Comparison of ENCODE assay signal across 19 cellular contexts in genomic region chr7:114293289-114294012, GRCh38.
DNase-seq lines count a peak whose midpoint lies in the region; ATAC-seq, FAIRE-seq and TF ChIP-seq lines count a peak whose summit lies in the region.
"Had no signal": no experiment of that assay in that cellular context is flagged by ENCODE, and none has a peak within 500 bp of the region (broad histone marks: within the 10 kb centered on the region; RNA-seq: fewer than 3 reads in every experiment).

No MANE protein-coding gene starts in this region.

- DNase-seq in GM23338 (ENCODE audit: low spot score) (no peak), NCI-H69 (lab: John Stamatoyannopoulos, UW) (peak; percentile 74), amniotic epithelial cell (ENCODE audit: low read depth) (peak; percentile 77), kidney tubule cell (ENCODE audit: low spot score) (peak; percentile 26), Calu3 (no peak), medulla oblongata (ENCODE audit: extremely low spot score) (no peak), kidney (no peak)
- no peak for DNase-seq in stimulated activated naive B cell treated with anti-CD40 and anti-IgM and Interleukin-4, amounts not matched to agents 10 μg/mL and 1 μg/mL and 100 μg/mL, for 72 hours
- DNase-seq: activated CD4-positive, alpha-beta T cell treated with anti-CD3 and anti-CD28 coated beads for 48 hours; activated naive CD4-positive, alpha-beta T cell treated with anti-CD3 and anti-CD28 coated beads, Interleukin-2, amount 50 U/mL, for 16 hours; activated T-cell treated with anti-CD3 and anti-CD28 coated beads for 4 hours; body of pancreas; Caco-2; lower lobe of right lung; natural killer cell; NCI-H2029 treated with DMSO at 0.1 percent for 48 hours; NCI-H82; Right ventricle myocardium superior had no signal

- no peak for FAIRE-seq in kidney (lab: Jason Lieb, UNC)

- no peak overlapping the region for H3K4me3 ChIP-seq in GM23338
- H3K4me3 ChIP-seq in kidney (ENCODE audit: low read length in 2 of 2), result no peak overlapping the region
- H3K4me3 ChIP-seq: body of pancreas, lower lobe of right lung, vagina had no signal

- H2AFZ ChIP-seq in GM23338, result peak overlapping the region; percentile 70

- H3K27me3 Mint-ChIP-seq in GM23338 (ENCODE audit: insufficient read depth, low read depth, poor library complexity) (no peaks in the 10 kb centered on the region), Calu3 (ENCODE audit: unreplicated experiment) (no peaks in the 10 kb centered on the region)
- no peaks in the 10 kb centered on the region for H3K27me3 Mint-ChIP-seq in stimulated activated naive B cell treated with anti-CD40 and anti-IgM and Interleukin-4, amounts not matched to agents 10 μg/mL and 1 μg/mL and 100 μg/mL, for 72 hours

- no peak overlapping the region for H3K9ac ChIP-seq in kidney (ENCODE audit: low read length in 2 of 2)

- no peaks in the 10 kb centered on the region for H3K27me3 ChIP-seq in GM23338 (ENCODE audit: insufficient read depth)
- H3K27me3 ChIP-seq: body of pancreas, vagina had no signal

- H3K9me3 Mint-ChIP-seq in GM23338, result no peaks in the 10 kb centered on the region
- no peaks in the 10 kb centered on the region for H3K9me3 Mint-ChIP-seq in Calu3 (ENCODE audit: low read depth, unreplicated experiment)
- H3K9me3 Mint-ChIP-seq in stimulated activated naive B cell treated with anti-CD40 and anti-IgM and Interleukin-4, amounts not matched to agents 10 μg/mL and 1 μg/mL and 100 μg/mL, for 72 hours, result no peaks in the 10 kb centered on the region

- H3K9me3 ChIP-seq in kidney (ENCODE audit: control insufficient read depth in 1 of 2, low read length in 2 of 2), result no peaks in the 10 kb centered on the region
- H3K9me3 ChIP-seq: body of pancreas, Caco-2, lower lobe of right lung, vagina had no signal

- intact Hi-C loops in Calu3 (cut with micrococcal nuclease; ENCODE audit: unreplicated experiment) (no loop called here), kidney (cut with DNase I) (no loop called here)

- no peak overlapping the region for H3K4me3 Mint-ChIP-seq in GM23338
- H3K4me3 Mint-ChIP-seq in Calu3 (ENCODE audit: low read depth, unreplicated experiment), result no peak overlapping the region
- no peak overlapping the region for H3K4me3 Mint-ChIP-seq in stimulated activated naive B cell treated with anti-CD40 and anti-IgM and Interleukin-4, amounts not matched to agents 10 μg/mL and 1 μg/mL and 100 μg/mL, for 72 hours
- H3K4me3 Mint-ChIP-seq: natural killer cell had no signal

- H3K36me3 Mint-ChIP-seq in GM23338 (ENCODE audit: low read depth) (no peaks in the 10 kb centered on the region), Calu3 (ENCODE audit: insufficient read depth, unreplicated experiment) (no peaks in the 10 kb centered on the region)
- H3K36me3 Mint-ChIP-seq in stimulated activated naive B cell treated with anti-CD40 and anti-IgM and Interleukin-4, amounts not matched to agents 10 μg/mL and 1 μg/mL and 100 μg/mL, for 72 hours, result no peaks in the 10 kb centered on the region
- H3K36me3 Mint-ChIP-seq: natural killer cell had no signal

- no peaks in the 10 kb centered on the region for H3K9me2 ChIP-seq in GM23338 (ENCODE audit: insufficient read depth)

- TF ChIP-seq CTCF in GM23338 (conservative IDR thresholded peaks at IDR 0.05; ENCODE audit: low read depth in 2 of 2), result no peak
- TF ChIP-seq CTCF in Calu3 (IDR thresholded peaks at IDR 0.05; ENCODE audit: unreplicated experiment), result no peak
- TF ChIP-seq CTCF in kidney (IDR thresholded peaks at IDR 0.05; ENCODE audit: borderline replicate concordance, extremely low read depth, insufficient read depth), result no peak

- H3K27ac ChIP-seq in GM23338 (ENCODE audit: low read depth) (no peak overlapping the region), kidney (ENCODE audit: low read depth in 2 of 2, low read length in 2 of 2) (no peak overlapping the region)
- H3K27ac ChIP-seq: body of pancreas, lower lobe of right lung, vagina had no signal

- no peaks in the 10 kb centered on the region for H4K20me1 ChIP-seq in GM23338 (replicated peaks; ENCODE audit: insufficient read depth)

- BruUV-seq in Calu3 (replicated peaks; lab: Mats Ljungman, UMichigan), result no TSS peak

- peak; percentile 45; the same call in 2 of the 3 replicates for ATAC-seq in GM23338
- no peak for ATAC-seq in stimulated activated naive B cell treated with anti-CD40 and anti-IgM and Interleukin-4, amounts not matched to agents 10 μg/mL and 1 μg/mL and 100 μg/mL, for 72 hours (replicated peaks)
- ATAC-seq: body of pancreas, lower lobe of right lung had no signal

- H3K4me1 Mint-ChIP-seq in GM23338 (peaks cover 4% of the 10 kb centered on the region), Calu3 (ENCODE audit: low read depth, unreplicated experiment) (peaks cover 8% of the 10 kb centered on the region)
- no peaks in the 10 kb centered on the region for H3K4me1 Mint-ChIP-seq in stimulated activated naive B cell treated with anti-CD40 and anti-IgM and Interleukin-4, amounts not matched to agents 10 μg/mL and 1 μg/mL and 100 μg/mL, for 72 hours
- H3K4me1 Mint-ChIP-seq: natural killer cell had no signal

- no peaks in the 10 kb centered on the region for H3F3A ChIP-seq in GM23338 (replicated peaks; ENCODE audit: low read depth)

- CTCF ChIA-PET in Calu3 (lab: Charles Lee), result no interaction called here

- H3K27ac Mint-ChIP-seq in GM23338 (no peak overlapping the region), Calu3 (ENCODE audit: unreplicated experiment) (no peak overlapping the region)
- no peak overlapping the region for H3K27ac Mint-ChIP-seq in stimulated activated naive B cell treated with anti-CD40 and anti-IgM and Interleukin-4, amounts not matched to agents 10 μg/mL and 1 μg/mL and 100 μg/mL, for 72 hours
- H3K27ac Mint-ChIP-seq: natural killer cell had no signal

- H3K4me1 ChIP-seq in GM23338 (ENCODE audit: insufficient read depth) (no peaks in the 10 kb centered on the region), kidney (ENCODE audit: control insufficient read depth in 1 of 2, insufficient read depth in 1 of 2, low read depth in 1 of 2, low read length in 2 of 2) (no peaks in the 10 kb centered on the region)
- H3K4me1 ChIP-seq: body of pancreas, Caco-2, lower lobe of right lung, vagina had no signal

- no peaks in the 10 kb centered on the region for H3K79me2 ChIP-seq in GM23338 (replicated peaks; ENCODE audit: insufficient read depth)

- H3K36me3 ChIP-seq in GM23338 (ENCODE audit: insufficient read depth) (no peaks in the 10 kb centered on the region), kidney (ENCODE audit: control insufficient read depth in 1 of 2, insufficient read depth in 2 of 2, low read length in 2 of 2) (no peaks in the 10 kb centered on the region)
- H3K36me3 ChIP-seq: lower lobe of right lung, vagina had no signal

- no peak overlapping the region for H3K4me2 ChIP-seq in GM23338

TF ChIP-seq in GM23338, 12 proteins besides CTCF, POLR2A, EP300 and RAD21 (continues in another document):
- no peak for TF ChIP-seq ZNF114 (CRISPR knock-in tag; IDR thresholded peaks at IDR 0.05)

Comparison
In these comparisons a context has a peak if more than half of its experiments do, and no peak if none do; other contexts are left out.
1. DNase-seq: peak in NCI-H69 (single experiment), amniotic epithelial cell (single experiment) and kidney tubule cell (single experiment); none in GM23338 (single experiment), Calu3 (single experiment), medulla oblongata (single experiment), kidney (single experiment) and stimulated activated naive B cell treated with anti-CD40 and anti-IgM and Interleukin-4, amounts not matched to agents 10 μg/mL and 1 μg/mL and 100 μg/mL, for 72 hours (single experiment).